Comparison of ENCODE assay signal across 9 cellular contexts in the genomic region with DNA sequence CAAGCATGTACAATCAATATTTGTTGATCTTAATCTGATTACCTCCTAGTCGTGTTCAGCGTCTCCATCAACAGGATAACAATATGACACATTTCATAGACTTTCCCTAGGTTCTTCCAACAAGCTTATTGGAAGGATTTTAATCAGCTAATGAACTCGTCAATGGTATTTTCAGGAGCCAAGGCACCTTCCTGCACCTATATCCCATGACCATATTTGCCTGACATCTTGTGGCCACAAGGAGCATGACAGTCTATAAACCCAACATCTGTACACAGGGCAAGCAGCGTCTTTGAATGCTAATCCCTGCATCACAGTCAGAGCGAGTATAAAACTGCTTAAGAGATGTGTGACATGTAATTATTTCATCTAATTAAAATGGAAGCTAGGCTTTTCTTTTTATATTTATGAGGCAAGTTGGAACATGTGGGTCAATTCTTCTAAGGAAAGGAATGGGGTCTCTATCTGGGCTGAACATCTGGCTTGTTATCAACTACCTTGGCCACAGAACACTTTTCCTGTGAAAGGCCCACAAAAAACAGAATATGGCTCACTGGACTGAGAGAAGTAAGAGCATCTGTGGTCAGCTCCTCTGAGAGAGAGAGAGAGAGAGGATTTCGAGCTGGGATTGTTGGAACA.
DNase-seq lines count a peak whose midpoint lies in the region; FAIRE-seq and TF ChIP-seq lines count a peak whose summit lies in the region.
"Had no signal": no experiment of that assay in that cellular context is flagged by ENCODE, and none has a peak within 500 bp of the region (broad histone marks: within the 10 kb centered on the region; RNA-seq: fewer than 3 reads in every experiment).

No MANE protein-coding gene starts in this region.

- peaks cover 6% of the 10 kb centered on the region for H3K4me1 Mint-ChIP-seq in activated T-helper 2 cell treated with anti-CD3 and anti-CD28 coated beads, Interferon-gamma antibody, Interleukin-2, Interleukin-4, amounts not matched to agents 10 μg/mL and 5 μg/mL and 100 μg/mL, durations not matched to agents 14 hours and 24 hours and 36 hours (ENCODE audit: low read depth)

- H3K36me3 Mint-ChIP-seq in activated T-helper 2 cell treated with anti-CD3 and anti-CD28 coated beads, Interferon-gamma antibody, Interleukin-2, Interleukin-4, amounts not matched to agents 10 μg/mL and 5 μg/mL and 100 μg/mL, durations not matched to agents 14 hours and 24 hours and 36 hours (ENCODE audit: low read depth), result no peaks in the 10 kb centered on the region

- in situ Hi-C loops in ACHN (cut with HindIII; ENCODE audit: low pct_ligation_motif_present, low pct_unique_long_range_greater_than_20kb, low sequenced_read_pairs), result no loop called here

- H3K4me1 ChIP-seq in mesendoderm (ENCODE audit: control insufficient read depth, low read depth, low read length), result peaks cover 6% of the 10 kb centered on the region

- H4K5ac ChIP-seq in mesendoderm (ENCODE audit: low read length), result no peak overlapping the region

- H3K79me2 ChIP-seq in mesendoderm (ENCODE audit: control insufficient read depth, insufficient read depth, low read length), result no peaks in the 10 kb centered on the region

- H3K4ac ChIP-seq in mesendoderm (ENCODE audit: low read depth, low read length), result no peak overlapping the region

- no peak overlapping the region for H3K27ac ChIP-seq in mesendoderm (ENCODE audit: low read depth, low read length)

- H3K9ac ChIP-seq in mesendoderm (ENCODE audit: low read length), result no peak overlapping the region

- H3K23ac ChIP-seq in mesendoderm (ENCODE audit: low read length), result no peak overlapping the region

- no peaks in the 10 kb centered on the region for H3K27me3 ChIP-seq in mesendoderm (ENCODE audit: insufficient read depth, low read length, poor library complexity)

- no peak overlapping the region for H2BK5ac ChIP-seq in mesendoderm (ENCODE audit: low read length)

- no peaks in the 10 kb centered on the region for H3K36me3 ChIP-seq in mesendoderm (ENCODE audit: control insufficient read depth, insufficient read depth, low read length)

- no peaks in the 10 kb centered on the region for H3K9me3 Mint-ChIP-seq in activated T-helper 2 cell treated with anti-CD3 and anti-CD28 coated beads, Interferon-gamma antibody, Interleukin-2, Interleukin-4, amounts not matched to agents 10 μg/mL and 5 μg/mL and 100 μg/mL, durations not matched to agents 14 hours and 24 hours and 36 hours

- no peak overlapping the region for H3K4me3 Mint-ChIP-seq in activated T-helper 2 cell treated with anti-CD3 and anti-CD28 coated beads, Interferon-gamma antibody, Interleukin-2, Interleukin-4, amounts not matched to agents 10 μg/mL and 5 μg/mL and 100 μg/mL, durations not matched to agents 14 hours and 24 hours and 36 hours (ENCODE audit: low read depth)

- H3K56ac ChIP-seq in mesendoderm (ENCODE audit: low read length), result no peak overlapping the region

- no peak overlapping the region for H4K8ac ChIP-seq in mesendoderm (ENCODE audit: low read depth, low read length)

- POLR2A ChIA-PET in GM10248 (lab: Yijun Ruan, JAX), result no interaction called here

- H2AK5ac ChIP-seq in mesendoderm (ENCODE audit: low read length), result no peak overlapping the region

- no peak overlapping the region for H3K27ac Mint-ChIP-seq in activated T-helper 2 cell treated with anti-CD3 and anti-CD28 coated beads, Interferon-gamma antibody, Interleukin-2, Interleukin-4, amounts not matched to agents 10 μg/mL and 5 μg/mL and 100 μg/mL, durations not matched to agents 14 hours and 24 hours and 36 hours

- peak; percentile 85 for TF ChIP-seq CTCF in GM10248 (IDR thresholded peaks at IDR 0.05; ENCODE audit: control extremely low read depth, extremely low read depth, low read depth, missing control alignments)

- DNase-seq in ACHN (peak; percentile 53), GM10248 (ENCODE audit: extremely low spot score) (peak; percentile 70), H54 (ENCODE audit: insufficient read length, low spot score) (peak; percentile 32), OCI-M1 (lab: John Stamatoyannopoulos, UW) (peak; percentile 57), dermis microvascular lymphatic vessel endothelial cell (ENCODE audit: low read depth in 2 of 2) (peak; percentile 46 to 49), mesendoderm (peak; percentile 70)
- peak; percentile 54 for DNase-seq in Jurkat, Clone E6-1 (ENCODE audit: low read depth, low spot score)
- no peak for DNase-seq in activated T-helper 2 cell treated with anti-CD3 and anti-CD28 coated beads, Interferon-gamma antibody, Interleukin-2, Interleukin-4, amounts not matched to agents 10 μg/mL and 5 μg/mL and 100 μg/mL, durations not matched to agents 14 hours and 24 hours and 36 hours (ENCODE audit: low spot score)
- DNase-seq: left cardiac atrium had no signal

- intact Hi-C loops in activated T-helper 2 cell treated with anti-CD3 and anti-CD28 coated beads, Interferon-gamma antibody, Interleukin-2, Interleukin-4, amounts not matched to agents 10 μg/mL and 5 μg/mL and 100 μg/mL, durations not matched to agents 14 hours and 24 hours and 36 hours (cut with micrococcal nuclease), result loop anchor here (1.0 kb wide), 1 partner anchor 99 kb away; no protein-coding TSS in a partner anchor

- H2BK120ac ChIP-seq in mesendoderm (ENCODE audit: low read depth, low read length), result no peak overlapping the region

- no peak overlapping the region for H3K4me3 ChIP-seq in Jurkat, Clone E6-1 (ENCODE audit: low read length)
- no peak overlapping the region for H3K4me3 ChIP-seq in mesendoderm (ENCODE audit: low read length)

- no peaks in the 10 kb centered on the region for H3K79me1 ChIP-seq in mesendoderm (ENCODE audit: low read length)

- no peak for TF ChIP-seq POLR2A in H54 (IDR thresholded peaks at IDR 0.05; ENCODE audit: low read depth, low read length)

- FAIRE-seq in H54 (lab: Jason Lieb, UNC), result peak; percentile 93

- no peaks in the 10 kb centered on the region for H3K27me3 Mint-ChIP-seq in activated T-helper 2 cell treated with anti-CD3 and anti-CD28 coated beads, Interferon-gamma antibody, Interleukin-2, Interleukin-4, amounts not matched to agents 10 μg/mL and 5 μg/mL and 100 μg/mL, durations not matched to agents 14 hours and 24 hours and 36 hours (ENCODE audit: low read depth)

- H3K18ac ChIP-seq in mesendoderm (ENCODE audit: low read length), result no peak overlapping the region

- no CpG with 5 or more reads among the region's 6 CpGs for WGBS in mesendoderm (ENCODE audit: extremely low coverage, insufficient coverage, low lambda C conversion rate)

- H2BK15ac ChIP-seq in mesendoderm (replicated peaks; ENCODE audit: low read depth), result no peak overlapping the region

- H3K4me2 ChIP-seq in mesendoderm (ENCODE audit: low read length), result no peak overlapping the region

- CTCF ChIA-PET in GM10248 (lab: Yijun Ruan, JAX), result interaction anchor here (0.8 to 6.2 kb wide), 54 partner anchors 9 to 1530 kb away, joined by 3 to 63 read pairs (median 5); partner anchors contain the start of gene PRMT6
